ENCODE assay signal across 26 cellular contexts in the genomic region with DNA sequence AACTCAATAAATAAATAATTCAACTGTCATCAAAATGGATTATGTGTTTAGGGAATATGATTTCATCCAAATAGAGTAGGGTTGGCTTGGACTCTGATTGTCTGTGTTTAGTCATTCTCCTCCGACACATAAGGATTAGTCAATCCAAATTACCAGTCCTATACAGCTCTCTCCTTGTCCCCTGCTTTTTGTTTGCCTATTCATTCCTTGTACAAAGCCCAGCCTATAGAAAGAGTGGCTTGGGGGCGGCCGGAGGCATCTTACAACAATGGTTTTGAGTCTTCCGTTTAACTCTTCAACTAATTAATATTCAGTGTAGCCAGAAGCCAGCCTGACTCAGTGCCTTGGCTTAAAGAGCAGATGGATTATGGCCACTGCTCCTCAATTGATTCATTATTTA.
DNase-seq lines count a peak whose midpoint lies in the region; ATAC-seq, FAIRE-seq and TF ChIP-seq lines count a peak whose summit lies in the region.
"Had no signal": no experiment of that assay in that cellular context is flagged by ENCODE, and none has a peak within 500 bp of the region (broad histone marks: within the 10 kb centered on the region; RNA-seq: fewer than 3 reads in every experiment).

No MANE protein-coding gene starts in this region.

- no peak overlapping the region for H3K4me3 Mint-ChIP-seq in activated CD4-positive, alpha-beta T cell treated with anti-CD3 and anti-CD28 coated beads, Interleukin-2, amount 10 ng/mL, durations not matched to agents 7 days and 5 days
- H3K4me3 Mint-ChIP-seq: CD4-positive, alpha-beta memory T cell; HFFc6 had no signal

- POLR2A ChIA-PET in activated CD4-positive, alpha-beta T cell treated with anti-CD3 and anti-CD28 coated beads, Interleukin-2, amount 10 ng/mL, durations not matched to agents 7 days and 5 days (lab: Charles Lee): no interaction called here

- no peaks in the 10 kb centered on the region for H3K36me3 Mint-ChIP-seq in activated CD4-positive, alpha-beta T cell treated with anti-CD3 and anti-CD28 coated beads, Interleukin-2, amount 10 ng/mL, durations not matched to agents 7 days and 5 days (ENCODE audit: low read depth)
- H3K36me3 Mint-ChIP-seq: CD4-positive, alpha-beta memory T cell had no signal

- ATAC-seq in HG03025 (IDR thresholded peaks at IDR 0.05; ENCODE audit: low FRiP score, unreplicated experiment): no peak

- H3K27ac ChIP-seq in HUES64 (ENCODE audit: low read depth, low read length) (peak overlapping the region; percentile 13; the same call in 1 of the 2 replicates), prostate gland (no peak overlapping the region)
- H3K27ac ChIP-seq: BLaER1 treated with 17β-estradiol and CSF1 and Interleukin-3, amounts not matched to agents 10 nM and 100 nM; HL-60; RWPE1; SK-N-MC had no signal

- intact Hi-C loops in prostate gland (cut with DNase I): no loop called here

- no peaks in the 10 kb centered on the region for H3K27me3 ChIP-seq in HUES64 (ENCODE audit: insufficient read depth, low read length)
- H3K27me3 ChIP-seq in bronchial epithelial cell (ENCODE audit: control insufficient read depth, insufficient read depth, low read length): no peaks in the 10 kb centered on the region
- no peaks in the 10 kb centered on the region for H3K27me3 ChIP-seq in prostate gland (replicated peaks; ENCODE audit: insufficient read depth)

- H3K4me3 ChIP-seq in HUES64 (ENCODE audit: low read length) (no peak overlapping the region), bronchial epithelial cell (ENCODE audit: low read depth, low read length) (no peak overlapping the region), prostate gland (no peak overlapping the region)
- H3K4me3 ChIP-seq: BLaER1 treated with 17β-estradiol and CSF1 and Interleukin-3, amounts not matched to agents 10 nM and 100 nM; SK-N-MC had no signal

- DNase-seq in COLO829 (ENCODE audit: low spot score) (peak; percentile 57), bronchial epithelial cell (ENCODE audit: low read depth) (peak; percentile 5), foreskin melanocyte (peak; percentile 2), prostate gland (ENCODE audit: low spot score) (no peak)
- no peak for DNase-seq in activated CD4-positive, alpha-beta T cell treated with anti-CD3 and anti-CD28 coated beads, Interleukin-2, amount 10 ng/mL, durations not matched to agents 7 days and 5 days
- no peak for DNase-seq in stimulated activated CD4-positive, alpha-beta T cell treated with anti-CD3 and anti-CD28 coated beads, Interleukin-1b, Interleukin-23, amount 100 ng/mL, for 48 hours
- DNase-seq: 8988T; Calu3; CD4-positive, alpha-beta memory T cell; GF-D8; HFFc6; KG1; NCI-H1105; NCI-H1694; NCI-H2081 treated with DMSO at 0.1 percent for 48 hours; NCI-H2171 treated with DMSO at 0.1 percent for 48 hours; NCI-H524 treated with DMSO at 0.1 percent for 48 hours; SHP77 treated with DMSO at 0.1 percent for 48 hours; SW 1271 had no signal

- H3K27ac Mint-ChIP-seq in activated CD4-positive, alpha-beta T cell treated with anti-CD3 and anti-CD28 coated beads, Interleukin-2, amount 10 ng/mL, durations not matched to agents 7 days and 5 days: no peak overlapping the region
- H3K27ac Mint-ChIP-seq: CD4-positive, alpha-beta memory T cell; HFFc6 had no signal

- no peak for FAIRE-seq in bronchial epithelial cell (lab: Jason Lieb, UNC)
- FAIRE-seq: H54 had no signal

- CTCF ChIA-PET in activated CD4-positive, alpha-beta T cell treated with anti-CD3 and anti-CD28 coated beads, Interleukin-2, amount 10 ng/mL, durations not matched to agents 7 days and 5 days (lab: Charles Lee): no interaction called here

- H3K9me3 ChIP-seq in HUES64 (ENCODE audit: insufficient read depth, low read depth, low read length): no peaks in the 10 kb centered on the region
- no peaks in the 10 kb centered on the region for H3K9me3 ChIP-seq in prostate gland

- no peak overlapping the region for H3K9ac ChIP-seq in HUES64 (ENCODE audit: low read depth, low read length)
- H3K9ac ChIP-seq: BLaER1 treated with 17β-estradiol and CSF1 and Interleukin-3, amounts not matched to agents 10 nM and 100 nM had no signal

- TF ChIP-seq POLR2A in prostate gland (IDR thresholded peaks at IDR 0.05): no peak

- peaks cover 16% of the 10 kb centered on the region for H3K4me1 ChIP-seq in HUES64 (ENCODE audit: insufficient read depth, low read length)
- no peaks in the 10 kb centered on the region for H3K4me1 ChIP-seq in prostate gland (replicated peaks)
- H3K4me1 ChIP-seq: BLaER1 treated with 17β-estradiol and CSF1 and Interleukin-3, amounts not matched to agents 10 nM and 100 nM had no signal

- no peaks in the 10 kb centered on the region for H3K9me3 Mint-ChIP-seq in activated CD4-positive, alpha-beta T cell treated with anti-CD3 and anti-CD28 coated beads, Interleukin-2, amount 10 ng/mL, durations not matched to agents 7 days and 5 days
- H3K9me3 Mint-ChIP-seq: CD4-positive, alpha-beta memory T cell; HFFc6 had no signal

- H3K36me3 ChIP-seq in HUES64 (ENCODE audit: insufficient read depth, low read length): no peaks in the 10 kb centered on the region
- H3K36me3 ChIP-seq in bronchial epithelial cell (ENCODE audit: control insufficient read depth, insufficient read depth, low read length): no peaks in the 10 kb centered on the region
- no peaks in the 10 kb centered on the region for H3K36me3 ChIP-seq in prostate gland
- H3K36me3 ChIP-seq: BLaER1 treated with 17β-estradiol and CSF1 and Interleukin-3, amounts not matched to agents 10 nM and 100 nM had no signal

- TF ChIP-seq CTCF in bronchial epithelial cell (IDR thresholded peaks at IDR 0.05; ENCODE audit: insufficient read depth, low read length, severe bottlenecking): no peak
- no peak for TF ChIP-seq CTCF in prostate gland (IDR thresholded peaks at IDR 0.05)

- no peaks in the 10 kb centered on the region for H3K27me3 Mint-ChIP-seq in activated CD4-positive, alpha-beta T cell treated with anti-CD3 and anti-CD28 coated beads, Interleukin-2, amount 10 ng/mL, durations not matched to agents 7 days and 5 days
- H3K27me3 Mint-ChIP-seq: CD4-positive, alpha-beta memory T cell had no signal

- no peaks in the 10 kb centered on the region for H3K4me1 Mint-ChIP-seq in activated CD4-positive, alpha-beta T cell treated with anti-CD3 and anti-CD28 coated beads, Interleukin-2, amount 10 ng/mL, durations not matched to agents 7 days and 5 days
- H3K4me1 Mint-ChIP-seq: CD4-positive, alpha-beta memory T cell had no signal

- 33% methylated on average over 3 of the region's 4 CpGs for WGBS in HUES64
- WGBS in prostate gland: 69% methylated on average over 4 of the region's 4 CpGs

Comparison
In these comparisons a context has a peak if more than half of its experiments do, and no peak if none do; other contexts are left out.
1. DNase-seq: peak in COLO829 (single experiment), bronchial epithelial cell (single experiment) and foreskin melanocyte (single experiment); none in activated CD4-positive, alpha-beta T cell treated with anti-CD3 and anti-CD28 coated beads, Interleukin-2, amount 10 ng/mL, durations not matched to agents 7 days and 5 days (single experiment), stimulated activated CD4-positive, alpha-beta T cell treated with anti-CD3 and anti-CD28 coated beads, Interleukin-1b, Interleukin-23, amount 100 ng/mL, for 48 hours (single experiment) and prostate gland (single experiment).